Comparison of ENCODE assay signal across 8 cellular contexts in the genomic region with DNA sequence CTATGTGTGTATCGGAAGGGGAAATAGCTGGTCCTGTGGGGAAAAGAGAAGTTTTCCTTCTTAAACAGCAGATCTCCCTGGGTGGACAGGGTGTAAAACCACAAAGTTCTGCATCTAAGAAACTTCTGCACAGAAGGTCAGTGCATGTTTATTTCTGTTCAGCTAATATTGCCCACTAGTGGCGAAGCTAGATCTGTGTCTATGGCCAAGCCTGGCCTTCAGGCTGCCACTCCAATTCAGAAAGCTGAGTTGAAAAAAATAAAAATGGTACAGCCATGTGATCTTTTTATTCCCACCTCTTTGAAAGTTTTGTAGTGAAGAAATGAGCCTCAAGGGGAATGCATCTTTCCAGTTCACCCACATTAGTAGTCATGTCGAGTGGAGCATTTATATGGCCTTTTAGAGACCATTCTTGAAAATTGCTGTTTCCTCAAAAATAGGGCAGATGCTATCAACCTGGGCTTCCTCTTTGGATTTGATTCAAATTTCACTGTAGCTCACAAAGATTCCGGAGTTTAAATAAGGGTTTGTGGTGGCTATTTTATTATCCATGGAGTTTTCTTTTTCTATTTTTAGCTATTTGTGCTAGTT.
DNase-seq lines count a peak whose midpoint lies in the region; ATAC-seq and TF ChIP-seq lines count a peak whose summit lies in the region.

No MANE protein-coding gene starts in this region.

- TF ChIP-seq CTCF in adrenal gland (IDR thresholded peaks at IDR 0.05): peak in 4 of 6 experiments; percentile 16 to 42 (median 32)
- peak in 1 of 2 donors; percentile 22 for TF ChIP-seq CTCF in left lung (IDR thresholded peaks at IDR 0.05)
- no peak for TF ChIP-seq CTCF in BE2C (IDR thresholded peaks at IDR 0.05; ENCODE audit: low read depth, low read length)

- H3K27ac Mint-ChIP-seq in T-helper 17 cell: no peak overlapping the region

- H3K4me3 Mint-ChIP-seq in T-helper 17 cell: no peak overlapping the region

- DNase-seq in NCI-H510A treated with DMSO at 0.1 percent for 48 hours (lab: John Stamatoyannopoulos, UW) (peak; percentile 2), NCI-H510A (lab: John Stamatoyannopoulos, UW) (no peak), HT-29 (ENCODE audit: low spot score) (peak; percentile 60), adrenal gland (peak in 1 of 7 donors; percentile 5), left lung (no peak), BE2C (no peak), Ammon's horn (ENCODE audit: low spot score) (no peak), T-helper 17 cell (no peak)

- no peaks in the 10 kb centered on the region for H3K36me3 Mint-ChIP-seq in T-helper 17 cell (ENCODE audit: low read depth)

- no peaks in the 10 kb centered on the region for H3K9me3 ChIP-seq in adrenal gland (replicated peaks in 1 of 3)
- peaks cover 0 to 4% of the 10 kb centered on the region in 2 donors for H3K9me3 ChIP-seq in left lung
- H3K9me3 ChIP-seq in BE2C: no peaks in the 10 kb centered on the region
- H3K9me3 ChIP-seq in T-helper 17 cell (ENCODE audit: control insufficient read depth, low read length, poor library complexity, severe bottlenecking): no peaks in the 10 kb centered on the region

- intact Hi-C loops in adrenal gland (cut with DNase I) (no loop called here), left lung (cut with DNase I) (no loop called here)

- H3K27me3 ChIP-seq in adrenal gland (no peaks in the 10 kb centered on the region), left lung (no peaks in the 10 kb centered on the region), BE2C (no peaks in the 10 kb centered on the region)

- H3K4me1 ChIP-seq in adrenal gland (replicated peaks in 1 of 2) (no peaks in the 10 kb centered on the region), left lung (no peaks in the 10 kb centered on the region), BE2C (no peaks in the 10 kb centered on the region)

- ATAC-seq in left lung (peak; percentile 39), T-helper 17 cell (no peak)

- TF ChIP-seq POLR2A in adrenal gland (IDR thresholded peaks at IDR 0.05): no peak

- H3K4me1 Mint-ChIP-seq in T-helper 17 cell: no peaks in the 10 kb centered on the region

- WGBS in adrenal gland, 4 donors: 44 to 50% (median 49%) methylated on average over 4 of the region's 4 CpGs

- no peak overlapping the region for H3K4me3 ChIP-seq in adrenal gland
- H3K4me3 ChIP-seq in left lung: no peak overlapping the region
- H3K4me3 ChIP-seq in BE2C (ENCODE audit: low read depth, low read length): no peak overlapping the region

- H3K27ac ChIP-seq in adrenal gland: no peak overlapping the region
- no peak overlapping the region for H3K27ac ChIP-seq in left lung

- no peaks in the 10 kb centered on the region for H3K27me3 Mint-ChIP-seq in T-helper 17 cell

- H3K36me3 ChIP-seq in adrenal gland (replicated peaks in 1 of 2) (no peaks in the 10 kb centered on the region), left lung (no peaks in the 10 kb centered on the region), BE2C (no peaks in the 10 kb centered on the region)

Comparison
In these comparisons a context has a peak if more than half of its experiments do, and no peak if none do; other contexts are left out.
1. DNase-seq: peak in NCI-H510A treated with DMSO at 0.1 percent for 48 hours (single experiment) and HT-29 (single experiment); none in NCI-H510A (single experiment), left lung (0 of 2), BE2C (single experiment), Ammon's horn (single experiment) and T-helper 17 cell (0 of 3).